In the genomic region with DNA sequence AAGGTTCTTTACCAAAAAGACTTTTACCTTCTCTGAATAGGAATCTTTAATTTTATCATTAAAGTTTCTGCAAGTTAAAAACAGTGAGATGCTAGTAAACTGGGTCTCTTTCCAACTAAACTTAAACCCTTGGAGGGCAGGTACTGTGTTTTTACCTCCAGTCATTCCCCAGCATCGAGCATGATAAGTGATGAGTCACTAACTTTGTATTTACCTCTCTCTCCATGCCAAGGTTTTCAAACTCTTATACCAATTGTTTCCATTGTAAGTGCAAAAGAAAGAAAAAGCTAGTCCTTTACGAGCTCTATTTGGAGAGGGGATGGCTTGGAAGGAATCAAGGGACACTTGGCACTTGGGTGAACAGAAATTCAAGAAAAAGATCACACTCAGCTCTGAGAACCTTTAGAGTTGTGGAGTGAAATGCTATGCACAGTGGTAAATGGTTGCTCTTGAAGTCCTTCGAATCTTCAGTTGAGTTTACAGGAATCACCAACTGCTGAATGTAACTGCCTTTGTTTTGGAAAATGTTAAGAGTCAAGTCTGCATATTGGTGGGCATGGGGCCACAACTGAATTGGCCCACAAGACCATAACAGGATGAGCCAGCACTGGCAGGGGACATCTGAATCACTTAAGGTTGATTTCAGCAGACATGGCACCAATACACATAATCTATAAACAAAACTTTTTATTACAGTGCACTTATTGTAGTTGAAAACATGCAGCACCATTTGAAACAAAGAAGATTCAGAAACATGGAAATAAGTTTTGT, we compare ENCODE assay signal across 2 cellular contexts.
A peak's percentile ranks its signal among the peaks of the same experiment; 100 is the strongest.
TF ChIP-seq lines count a peak whose summit lies in the region.

No MANE protein-coding gene starts in this region.

TF ChIP-seq in A549, 52 proteins besides CTCF, POLR2A, EP300 and RAD21:
- TF ChIP-seq, protein P1, sequence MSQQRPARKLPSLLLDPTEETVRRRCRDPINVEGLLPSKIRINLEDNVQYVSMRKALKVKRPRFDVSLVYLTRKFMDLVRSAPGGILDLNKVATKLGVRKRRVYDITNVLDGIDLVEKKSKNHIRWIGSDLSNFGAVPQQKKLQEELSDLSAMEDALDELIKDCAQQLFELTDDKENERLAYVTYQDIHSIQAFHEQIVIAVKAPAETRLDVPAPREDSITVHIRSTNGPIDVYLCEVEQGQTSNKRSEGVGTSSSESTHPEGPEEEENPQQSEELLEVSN (IDR thresholded peaks at IDR 0.05; ENCODE audit: borderline replicate concordance, low read depth): no peak
- TF ChIP-seq MAFK (IDR thresholded peaks at IDR 0.05; ENCODE audit: partially characterized antibody): no peak
- no peak for TF ChIP-seq FOSL2 (IDR thresholded peaks at IDR 0.05)
- TF ChIP-seq FOSL2 (CRISPR knock-in tag; IDR thresholded peaks at IDR 0.05): peak; percentile 54; the same call in 1 of the 2 replicates

TF ChIP-seq in WTC11, 78 proteins besides CTCF, POLR2A, EP300 and RAD21 (continued from another document):
- TF ChIP-seq MLX (CRISPR knock-in tag; IDR thresholded peaks at IDR 0.05) (no peak), TCF7 (CRISPR knock-in tag; IDR thresholded peaks at IDR 0.05; ENCODE audit: low read depth) (no peak), ATF1 (CRISPR knock-in tag; IDR thresholded peaks at IDR 0.05) (no peak), PRRX2 (CRISPR knock-in tag; IDR thresholded peaks at IDR 0.05) (no peak), ATF3 (CRISPR knock-in tag; conservative IDR thresholded peaks at IDR 0.05) (no peak), ZNF121 (CRISPR knock-in tag; IDR thresholded peaks at IDR 0.05) (no peak), ZNF138 (CRISPR knock-in tag; conservative IDR thresholded peaks at IDR 0.05) (no peak), KAT7 (CRISPR knock-in tag; IDR thresholded peaks at IDR 0.05; ENCODE audit: borderline replicate concordance) (no peak)
- TF ChIP-seq, protein P2, sequence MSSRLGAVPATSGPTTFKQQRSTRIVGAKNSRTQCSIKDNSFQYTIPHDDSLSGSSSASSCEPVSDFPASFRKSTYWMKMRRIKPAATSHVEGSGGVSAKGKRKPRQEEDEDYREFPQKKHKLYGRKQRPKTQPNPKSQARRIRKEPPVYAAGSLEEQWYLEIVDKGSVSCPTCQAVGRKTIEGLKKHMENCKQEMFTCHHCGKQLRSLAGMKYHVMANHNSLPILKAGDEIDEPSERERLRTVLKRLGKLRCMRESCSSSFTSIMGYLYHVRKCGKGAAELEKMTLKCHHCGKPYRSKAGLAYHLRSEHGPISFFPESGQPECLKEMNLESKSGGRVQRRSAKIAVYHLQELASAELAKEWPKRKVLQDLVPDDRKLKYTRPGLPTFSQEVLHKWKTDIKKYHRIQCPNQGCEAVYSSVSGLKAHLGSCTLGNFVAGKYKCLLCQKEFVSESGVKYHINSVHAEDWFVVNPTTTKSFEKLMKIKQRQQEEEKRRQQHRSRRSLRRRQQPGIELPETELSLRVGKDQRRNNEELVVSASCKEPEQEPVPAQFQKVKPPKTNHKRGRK (CRISPR knock-in tag; IDR thresholded peaks at IDR 0.05; ENCODE audit: borderline replicate concordance): no peak
- TF ChIP-seq, protein P3, sequence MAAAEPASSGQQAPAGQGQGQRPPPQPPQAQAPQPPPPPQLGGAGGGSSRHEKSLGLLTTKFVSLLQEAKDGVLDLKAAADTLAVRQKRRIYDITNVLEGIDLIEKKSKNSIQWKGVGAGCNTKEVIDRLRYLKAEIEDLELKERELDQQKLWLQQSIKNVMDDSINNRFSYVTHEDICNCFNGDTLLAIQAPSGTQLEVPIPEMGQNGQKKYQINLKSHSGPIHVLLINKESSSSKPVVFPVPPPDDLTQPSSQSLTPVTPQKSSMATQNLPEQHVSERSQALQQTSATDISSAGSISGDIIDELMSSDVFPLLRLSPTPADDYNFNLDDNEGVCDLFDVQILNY (CRISPR knock-in tag; IDR thresholded peaks at IDR 0.05): no peak
- TF ChIP-seq, protein P4, sequence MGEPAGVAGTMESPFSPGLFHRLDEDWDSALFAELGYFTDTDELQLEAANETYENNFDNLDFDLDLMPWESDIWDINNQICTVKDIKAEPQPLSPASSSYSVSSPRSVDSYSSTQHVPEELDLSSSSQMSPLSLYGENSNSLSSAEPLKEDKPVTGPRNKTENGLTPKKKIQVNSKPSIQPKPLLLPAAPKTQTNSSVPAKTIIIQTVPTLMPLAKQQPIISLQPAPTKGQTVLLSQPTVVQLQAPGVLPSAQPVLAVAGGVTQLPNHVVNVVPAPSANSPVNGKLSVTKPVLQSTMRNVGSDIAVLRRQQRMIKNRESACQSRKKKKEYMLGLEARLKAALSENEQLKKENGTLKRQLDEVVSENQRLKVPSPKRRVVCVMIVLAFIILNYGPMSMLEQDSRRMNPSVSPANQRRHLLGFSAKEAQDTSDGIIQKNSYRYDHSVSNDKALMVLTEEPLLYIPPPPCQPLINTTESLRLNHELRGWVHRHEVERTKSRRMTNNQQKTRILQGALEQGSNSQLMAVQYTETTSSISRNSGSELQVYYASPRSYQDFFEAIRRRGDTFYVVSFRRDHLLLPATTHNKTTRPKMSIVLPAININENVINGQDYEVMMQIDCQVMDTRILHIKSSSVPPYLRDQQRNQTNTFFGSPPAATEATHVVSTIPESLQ (CRISPR knock-in tag; IDR thresholded peaks at IDR 0.05): no peak
- TF ChIP-seq, protein P5, sequence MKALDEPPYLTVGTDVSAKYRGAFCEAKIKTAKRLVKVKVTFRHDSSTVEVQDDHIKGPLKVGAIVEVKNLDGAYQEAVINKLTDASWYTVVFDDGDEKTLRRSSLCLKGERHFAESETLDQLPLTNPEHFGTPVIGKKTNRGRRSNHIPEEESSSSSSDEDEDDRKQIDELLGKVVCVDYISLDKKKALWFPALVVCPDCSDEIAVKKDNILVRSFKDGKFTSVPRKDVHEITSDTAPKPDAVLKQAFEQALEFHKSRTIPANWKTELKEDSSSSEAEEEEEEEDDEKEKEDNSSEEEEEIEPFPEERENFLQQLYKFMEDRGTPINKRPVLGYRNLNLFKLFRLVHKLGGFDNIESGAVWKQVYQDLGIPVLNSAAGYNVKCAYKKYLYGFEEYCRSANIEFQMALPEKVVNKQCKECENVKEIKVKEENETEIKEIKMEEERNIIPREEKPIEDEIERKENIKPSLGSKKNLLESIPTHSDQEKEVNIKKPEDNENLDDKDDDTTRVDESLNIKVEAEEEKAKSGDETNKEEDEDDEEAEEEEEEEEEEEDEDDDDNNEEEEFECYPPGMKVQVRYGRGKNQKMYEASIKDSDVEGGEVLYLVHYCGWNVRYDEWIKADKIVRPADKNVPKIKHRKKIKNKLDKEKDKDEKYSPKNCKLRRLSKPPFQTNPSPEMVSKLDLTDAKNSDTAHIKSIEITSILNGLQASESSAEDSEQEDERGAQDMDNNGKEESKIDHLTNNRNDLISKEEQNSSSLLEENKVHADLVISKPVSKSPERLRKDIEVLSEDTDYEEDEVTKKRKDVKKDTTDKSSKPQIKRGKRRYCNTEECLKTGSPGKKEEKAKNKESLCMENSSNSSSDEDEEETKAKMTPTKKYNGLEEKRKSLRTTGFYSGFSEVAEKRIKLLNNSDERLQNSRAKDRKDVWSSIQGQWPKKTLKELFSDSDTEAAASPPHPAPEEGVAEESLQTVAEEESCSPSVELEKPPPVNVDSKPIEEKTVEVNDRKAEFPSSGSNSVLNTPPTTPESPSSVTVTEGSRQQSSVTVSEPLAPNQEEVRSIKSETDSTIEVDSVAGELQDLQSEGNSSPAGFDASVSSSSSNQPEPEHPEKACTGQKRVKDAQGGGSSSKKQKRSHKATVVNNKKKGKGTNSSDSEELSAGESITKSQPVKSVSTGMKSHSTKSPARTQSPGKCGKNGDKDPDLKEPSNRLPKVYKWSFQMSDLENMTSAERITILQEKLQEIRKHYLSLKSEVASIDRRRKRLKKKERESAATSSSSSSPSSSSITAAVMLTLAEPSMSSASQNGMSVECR (CRISPR knock-in tag; IDR thresholded peaks at IDR 0.05; ENCODE audit: borderline replicate concordance): no peak
- TF ChIP-seq, protein P6, sequence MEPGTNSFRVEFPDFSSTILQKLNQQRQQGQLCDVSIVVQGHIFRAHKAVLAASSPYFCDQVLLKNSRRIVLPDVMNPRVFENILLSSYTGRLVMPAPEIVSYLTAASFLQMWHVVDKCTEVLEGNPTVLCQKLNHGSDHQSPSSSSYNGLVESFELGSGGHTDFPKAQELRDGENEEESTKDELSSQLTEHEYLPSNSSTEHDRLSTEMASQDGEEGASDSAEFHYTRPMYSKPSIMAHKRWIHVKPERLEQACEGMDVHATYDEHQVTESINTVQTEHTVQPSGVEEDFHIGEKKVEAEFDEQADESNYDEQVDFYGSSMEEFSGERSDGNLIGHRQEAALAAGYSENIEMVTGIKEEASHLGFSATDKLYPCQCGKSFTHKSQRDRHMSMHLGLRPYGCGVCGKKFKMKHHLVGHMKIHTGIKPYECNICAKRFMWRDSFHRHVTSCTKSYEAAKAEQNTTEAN (CRISPR knock-in tag; IDR thresholded peaks at IDR 0.05): no peak
